In the genomic region with DNA sequence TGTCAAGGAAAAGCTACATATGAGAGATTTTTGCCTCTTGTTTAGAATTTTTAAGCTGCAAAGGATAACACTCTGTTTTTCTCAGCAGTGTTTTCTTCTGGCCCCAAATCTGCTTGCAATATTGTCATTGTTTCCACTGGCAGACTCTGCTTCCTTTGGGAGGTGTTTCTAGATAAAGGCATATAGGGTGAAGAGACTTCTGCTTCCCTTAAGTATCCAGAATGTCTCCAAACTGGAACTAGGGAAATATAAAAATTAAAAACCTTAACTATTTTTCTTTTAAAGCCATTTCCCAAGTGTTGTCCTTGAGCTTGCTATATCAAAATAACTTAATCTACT, we compare ENCODE assay signal across 27 cellular contexts. TPM values are rescaled to one million over a fixed set of nuclear protein-coding genes. Genes with fewer than 3 reads are reported as not detected.
"Had no signal": no experiment of that assay in that cellular context is flagged by ENCODE, and none has a peak within 500 bp of the region (broad histone marks: within the 10 kb centered on the region; RNA-seq: fewer than 3 reads in every experiment).

No MANE protein-coding gene starts in this region.

- H3K4me2 ChIP-seq: hepatocyte, neural progenitor cell had no signal

- H3K27me3 ChIP-seq: esophagus muscularis mucosa, foreskin keratinocyte, hepatocyte, neural progenitor cell, ovary, spleen, stomach, transverse colon had no signal

- DNase-seq: effector CD4-positive, alpha-beta T cell; foreskin keratinocyte; left cardiac atrium; left ventricle myocardium inferior; mesenchymal stem cell; midbrain; nucleus accumbens; ovary; stimulated activated CD4-positive, alpha-beta T cell treated with anti-CD3 and anti-CD28 coated beads, Interleukin-15, amount 100 ng/mL, for 24 hours; stimulated activated CD4-positive, alpha-beta T cell treated with anti-CD3 and anti-CD28 coated beads, Interleukin-1b, Interleukin-23, amount 100 ng/mL, for 48 hours; stimulated activated CD4-positive, alpha-beta T cell treated with anti-CD3 and anti-CD28 coated beads, Interleukin-4, amount 100 ng/mL, for 24 hours; stomach; substantia nigra; transverse colon had no signal

- H3K4me1 Mint-ChIP-seq: neural progenitor cell; stimulated activated memory B cell treated with anti-CD40 and anti-IgM and Interleukin-4, amounts not matched to agents 10 μg/mL and 1 μg/mL and 100 μg/mL, for 72 hours had no signal

- H3K4me3 ChIP-seq: esophagus muscularis mucosa, hepatocyte, left ventricle myocardium inferior, lung, neural progenitor cell, ovary, prostate gland, spleen, stomach, thoracic aorta, transverse colon had no signal

- H3K36me3 Mint-ChIP-seq: natural killer cell treated with Interleukin-12 subunit alpha and Interleukin-12 subunit beta and Interleukin-15 and Interleukin-18, amount 100 ng/mL, for 72 hours; neural progenitor cell; stimulated activated memory B cell treated with anti-CD40 and anti-IgM and Interleukin-4, amounts not matched to agents 10 μg/mL and 1 μg/mL and 100 μg/mL, for 72 hours had no signal

- H3K9me3 ChIP-seq: esophagus muscularis mucosa, ovary, prostate gland, spleen, stomach, thoracic aorta, transverse colon had no signal

- H3K79me2 ChIP-seq: hepatocyte had no signal

- H3K36me3 ChIP-seq: esophagus muscularis mucosa, left ventricle myocardium inferior, neural progenitor cell, ovary, prostate gland, spleen, stomach, thoracic aorta, transverse colon had no signal

- H3K9me3 Mint-ChIP-seq: natural killer cell treated with Interleukin-12 subunit alpha and Interleukin-12 subunit beta and Interleukin-15 and Interleukin-18, amount 100 ng/mL, for 72 hours; neural progenitor cell; stimulated activated memory B cell treated with anti-CD40 and anti-IgM and Interleukin-4, amounts not matched to agents 10 μg/mL and 1 μg/mL and 100 μg/mL, for 72 hours had no signal

- H3K4me3 Mint-ChIP-seq: natural killer cell treated with Interleukin-12 subunit alpha and Interleukin-12 subunit beta and Interleukin-15 and Interleukin-18, amount 100 ng/mL, for 72 hours; neural progenitor cell; stimulated activated memory B cell treated with anti-CD40 and anti-IgM and Interleukin-4, amounts not matched to agents 10 μg/mL and 1 μg/mL and 100 μg/mL, for 72 hours had no signal

- H3K4me1 ChIP-seq: esophagus muscularis mucosa, foreskin keratinocyte, left ventricle myocardium inferior, neural progenitor cell, prostate gland, stomach, transverse colon had no signal

- H3K27ac Mint-ChIP-seq: natural killer cell treated with Interleukin-12 subunit alpha and Interleukin-12 subunit beta and Interleukin-15 and Interleukin-18, amount 100 ng/mL, for 72 hours; neural progenitor cell; stimulated activated memory B cell treated with anti-CD40 and anti-IgM and Interleukin-4, amounts not matched to agents 10 μg/mL and 1 μg/mL and 100 μg/mL, for 72 hours had no signal

- H2AFZ ChIP-seq: hepatocyte, neural progenitor cell had no signal

- ATAC-seq: foreskin keratinocyte; left cardiac atrium; natural killer cell treated with Interleukin-12 subunit alpha and Interleukin-12 subunit beta and Interleukin-15 and Interleukin-18, amount 100 ng/mL, for 72 hours; sciatic nerve; stimulated activated memory B cell treated with anti-CD40 and anti-IgM and Interleukin-4, amounts not matched to agents 10 μg/mL and 1 μg/mL and 100 μg/mL, for 72 hours had no signal

- H3K27ac ChIP-seq: epithelial cell of prostate, esophagus muscularis mucosa, foreskin keratinocyte, hepatocyte, left ventricle myocardium inferior, neural progenitor cell, ovary, prostate gland, spleen, stomach, thoracic aorta, transverse colon had no signal

- H3K27me3 Mint-ChIP-seq: natural killer cell treated with Interleukin-12 subunit alpha and Interleukin-12 subunit beta and Interleukin-15 and Interleukin-18, amount 100 ng/mL, for 72 hours; stimulated activated memory B cell treated with anti-CD40 and anti-IgM and Interleukin-4, amounts not matched to agents 10 μg/mL and 1 μg/mL and 100 μg/mL, for 72 hours had no signal

RNA-seq across cellular contexts. Expression of a gene that starts 40.5 kb away (rescaled TPM):
- total RNA-seq: dermis microvascular lymphatic vessel endothelial cell; foreskin keratinocyte; hepatocyte; natural killer cell treated with Interleukin-12 subunit alpha and Interleukin-12 subunit beta and Interleukin-15 and Interleukin-18, amount 100 ng/mL, for 72 hours; renal cortical epithelial cell had no signal
- polyA plus RNA-seq: foreskin keratinocyte, hepatocyte had no signal
